ENCODE assay signal across 13 cellular contexts in the genomic region with DNA sequence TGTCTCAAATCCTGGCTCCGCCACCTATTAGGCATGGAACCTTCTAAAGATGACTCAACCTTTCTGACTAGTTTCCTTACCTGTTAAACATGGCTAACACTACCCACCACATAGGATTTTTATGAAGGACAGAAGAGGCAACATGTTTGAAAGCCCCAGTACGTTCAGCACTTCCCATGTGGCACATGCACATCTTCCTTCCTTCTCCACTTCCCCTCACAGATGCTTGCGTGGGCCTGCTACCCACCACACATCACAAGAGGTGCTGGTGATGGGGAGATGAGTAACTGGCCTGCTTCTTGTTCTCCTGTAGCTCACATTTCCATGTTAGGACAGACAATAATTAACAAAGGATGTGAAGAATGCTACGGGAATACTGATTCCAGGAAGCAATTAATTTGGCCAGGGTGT. TPM values are rescaled to one million over a fixed set of nuclear protein-coding genes. Genes with fewer than 3 reads are reported as not detected.
DNase-seq lines count a peak whose midpoint lies in the region; ATAC-seq and TF ChIP-seq lines count a peak whose summit lies in the region.
"Had no signal": no experiment of that assay in that cellular context is flagged by ENCODE, and none has a peak within 500 bp of the region (broad histone marks: within the 10 kb centered on the region; RNA-seq: fewer than 3 reads in every experiment).

No MANE protein-coding gene starts in this region.

- peaks cover 26% of the 10 kb centered on the region for H3K36me3 Mint-ChIP-seq in WTC11

- ATAC-seq in HG03280 (IDR thresholded peaks at IDR 0.05; ENCODE audit: unreplicated experiment), result no peak
- no peak for ATAC-seq in WTC11
- ATAC-seq: Right ventricle myocardium inferior had no signal

- H2BK5ac ChIP-seq in trophoblast cell (ENCODE audit: low read depth, low read length, poor library complexity), result no peak overlapping the region

- H2AFZ ChIP-seq in trophoblast cell (ENCODE audit: insufficient read depth, low read length, poor library complexity) (no peak overlapping the region), PC-9 (no peak overlapping the region)

- H3K79me1 ChIP-seq in trophoblast cell (ENCODE audit: low read length), result no peaks in the 10 kb centered on the region

- H2BK12ac ChIP-seq in trophoblast cell (ENCODE audit: low read length), result no peak overlapping the region

- H2AK5ac ChIP-seq in trophoblast cell (ENCODE audit: low read length), result no peak overlapping the region

- no peak overlapping the region for H3K18ac ChIP-seq in trophoblast cell (ENCODE audit: low read length)

- peak; percentile 60 for DNase-seq in Daoy (ENCODE audit: low read depth)
- DNase-seq in HS-5 (ENCODE audit: low read depth), result peak; percentile 16
- DNase-seq in activated naive CD4-positive, alpha-beta T cell treated with anti-CD3 and anti-CD28 coated beads, Interleukin-2, amount 50 U/mL, for 16 hours, result peak; percentile 40
- DNase-seq in trophoblast cell, result peak; percentile 33 to 55
- no peak for DNase-seq in PC-9
- DNase-seq in retina, result no peak
- DNase-seq in WTC11 (ENCODE audit: low spot score), result no peak
- DNase-seq: DMS79 treated with DMSO at 0.1 percent for 48 hours, mesendoderm, NCI-H1105, spleen had no signal

- H3K4me1 ChIP-seq in trophoblast cell (ENCODE audit: control insufficient read depth in 1 of 2, insufficient read depth in 2 of 2, low read length in 2 of 2), result peaks cover 0 to 2% of the 10 kb centered on the region in 2 experiments
- H3K4me1 ChIP-seq in PC-9 (replicated peaks; ENCODE audit: insufficient read depth), result no peaks in the 10 kb centered on the region

- H3K9me3 ChIP-seq in trophoblast cell (ENCODE audit: insufficient read depth, low read depth, low read length) (no peaks in the 10 kb centered on the region), PC-9 (ENCODE audit: insufficient read depth, low read depth) (no peaks in the 10 kb centered on the region)
- H3K9me3 ChIP-seq: spleen had no signal

- H3K27me3 ChIP-seq in trophoblast cell (ENCODE audit: insufficient read depth, low read length), result no peaks in the 10 kb centered on the region
- H3K27me3 ChIP-seq in PC-9 (ENCODE audit: insufficient read depth, low read depth), result no peaks in the 10 kb centered on the region
- H3K27me3 ChIP-seq: spleen had no signal

- TF ChIP-seq CTCF in PC-9 (conservative IDR thresholded peaks at IDR 0.05) (no peak), WTC11 (IDR thresholded peaks at IDR 0.05) (no peak)

- no peak overlapping the region for H3K14ac ChIP-seq in trophoblast cell (ENCODE audit: low read length)

- H4K91ac ChIP-seq in trophoblast cell (ENCODE audit: low read depth, low read length), result no peak overlapping the region

- no peak overlapping the region for H3K9ac ChIP-seq in trophoblast cell (ENCODE audit: low read length)

- H3K4me3 ChIP-seq in trophoblast cell (ENCODE audit: low read depth, low read length), result no peak overlapping the region
- no peak overlapping the region for H3K4me3 ChIP-seq in PC-9
- H3K4me3 ChIP-seq: spleen had no signal

- no peak overlapping the region for H3K4me3 Mint-ChIP-seq in WTC11

- H4K8ac ChIP-seq in trophoblast cell (ENCODE audit: low read depth, low read length), result no peak overlapping the region

- no peaks in the 10 kb centered on the region for H3K79me2 ChIP-seq in trophoblast cell (ENCODE audit: control insufficient read depth, insufficient read depth, low read length, poor library complexity)
- H3K79me2 ChIP-seq in PC-9 (ENCODE audit: low read depth), result peaks cover 26% of the 10 kb centered on the region

- no peaks in the 10 kb centered on the region for H3F3A ChIP-seq in PC-9 (ENCODE audit: insufficient read depth, low read depth)

- H3K27ac Mint-ChIP-seq in WTC11, result no peak overlapping the region

- no peaks in the 10 kb centered on the region for H3K9me2 ChIP-seq in PC-9 (ENCODE audit: insufficient read depth)

- H3K4me1 Mint-ChIP-seq in WTC11, result peaks cover 7% of the 10 kb centered on the region

- BruUV-seq in PC-9 (replicated peaks; lab: Mats Ljungman, UMichigan), result no TSS peak

- H3K4ac ChIP-seq in trophoblast cell (ENCODE audit: low read depth, low read length), result no peak overlapping the region

- H3K27ac ChIP-seq in trophoblast cell (ENCODE audit: low read depth, low read length), result no peak overlapping the region
- H3K27ac ChIP-seq in PC-9, result no peak overlapping the region
- H3K27ac ChIP-seq: spleen had no signal

- no peak overlapping the region for H3K23ac ChIP-seq in trophoblast cell (ENCODE audit: low read length)

- H3K36me3 ChIP-seq in trophoblast cell (ENCODE audit: control insufficient read depth in 1 of 2, insufficient read depth in 2 of 2, low read length in 2 of 2), result no peaks in the 10 kb centered on the region
- 0 out of 2 replicates have a peak, but pooled peaks cover 3% of the 10 kb centered on the region for H3K36me3 ChIP-seq in PC-9 (ENCODE audit: low read depth)

- H3K27me3 Mint-ChIP-seq in WTC11 (ENCODE audit: low read depth), result no peaks in the 10 kb centered on the region

- CTCF ChIA-PET in PC-9 (lab: Charles Lee), result no interaction called here
- CTCF ChIA-PET in WTC11 (lab: Charles Lee), result interaction anchor here (0.5 kb wide), 1 partner anchor 359 kb away, joined by 3 read pairs; no protein-coding TSS in a partner anchor

- H3K9me3 Mint-ChIP-seq in WTC11, result peaks cover 7% of the 10 kb centered on the region

- H3K4me2 ChIP-seq in trophoblast cell (ENCODE audit: low read length) (no peak overlapping the region), PC-9 (no peak overlapping the region)

- no peak overlapping the region for H4K12ac ChIP-seq in trophoblast cell (ENCODE audit: low read depth, low read length)

- no peaks in the 10 kb centered on the region for H4K20me1 ChIP-seq in PC-9 (ENCODE audit: insufficient read depth)

- H2BK120ac ChIP-seq in trophoblast cell (ENCODE audit: insufficient read depth, low read length, poor library complexity), result no peak overlapping the region

- POLR2A ChIA-PET in PC-9 (lab: Charles Lee; ENCODE audit: unreplicated experiment) (no interaction called here), WTC11 (lab: Charles Lee) (no interaction called here)

- WGBS in trophoblast cell (ENCODE audit: extremely low coverage, insufficient coverage, insufficient read length), result no CpG with 5 or more reads among the region's 4 CpGs

- intact Hi-C loops in PC-9 (cut with micrococcal nuclease; ENCODE audit: unreplicated experiment), result loop anchor here (2.0 kb wide), 1 partner anchor 44 kb away; no protein-coding TSS in a partner anchor

TF ChIP-seq in WTC11, 78 proteins besides CTCF, POLR2A, EP300 and RAD21 (continues in another document):
- TF ChIP-seq, protein P1, sequence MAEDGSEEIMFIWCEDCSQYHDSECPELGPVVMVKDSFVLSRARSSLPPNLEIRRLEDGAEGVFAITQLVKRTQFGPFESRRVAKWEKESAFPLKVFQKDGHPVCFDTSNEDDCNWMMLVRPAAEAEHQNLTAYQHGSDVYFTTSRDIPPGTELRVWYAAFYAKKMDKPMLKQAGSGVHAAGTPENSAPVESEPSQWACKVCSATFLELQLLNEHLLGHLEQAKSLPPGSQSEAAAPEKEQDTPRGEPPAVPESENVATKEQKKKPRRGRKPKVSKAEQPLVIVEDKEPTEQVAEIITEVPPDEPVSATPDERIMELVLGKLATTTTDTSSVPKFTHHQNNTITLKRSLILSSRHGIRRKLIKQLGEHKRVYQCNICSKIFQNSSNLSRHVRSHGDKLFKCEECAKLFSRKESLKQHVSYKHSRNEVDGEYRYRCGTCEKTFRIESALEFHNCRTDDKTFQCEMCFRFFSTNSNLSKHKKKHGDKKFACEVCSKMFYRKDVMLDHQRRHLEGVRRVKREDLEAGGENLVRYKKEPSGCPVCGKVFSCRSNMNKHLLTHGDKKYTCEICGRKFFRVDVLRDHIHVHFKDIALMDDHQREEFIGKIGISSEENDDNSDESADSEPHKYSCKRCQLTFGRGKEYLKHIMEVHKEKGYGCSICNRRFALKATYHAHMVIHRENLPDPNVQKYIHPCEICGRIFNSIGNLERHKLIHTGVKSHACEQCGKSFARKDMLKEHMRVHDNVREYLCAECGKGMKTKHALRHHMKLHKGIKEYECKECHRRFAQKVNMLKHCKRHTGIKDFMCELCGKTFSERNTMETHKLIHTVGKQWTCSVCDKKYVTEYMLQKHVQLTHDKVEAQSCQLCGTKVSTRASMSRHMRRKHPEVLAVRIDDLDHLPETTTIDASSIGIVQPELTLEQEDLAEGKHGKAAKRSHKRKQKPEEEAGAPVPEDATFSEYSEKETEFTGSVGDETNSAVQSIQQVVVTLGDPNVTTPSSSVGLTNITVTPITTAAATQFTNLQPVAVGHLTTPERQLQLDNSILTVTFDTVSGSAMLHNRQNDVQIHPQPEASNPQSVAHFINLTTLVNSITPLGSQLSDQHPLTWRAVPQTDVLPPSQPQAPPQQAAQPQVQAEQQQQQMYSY (CRISPR knock-in tag; IDR thresholded peaks at IDR 0.05), result no peak
- TF ChIP-seq CREB1 (CRISPR knock-in tag; IDR thresholded peaks at IDR 0.05) (no peak), RELA (CRISPR knock-in tag; IDR thresholded peaks at IDR 0.05; ENCODE audit: borderline replicate concordance) (no peak), ZNF219 (CRISPR knock-in tag; IDR thresholded peaks at IDR 0.05; ENCODE audit: borderline replicate concordance) (no peak)

RNA-seq across cellular contexts. Expression of a gene that starts 7.1 kb away (rescaled TPM):
- total RNA-seq in Daoy (2014; rRNA removed; shearing (Covaris generic)), result 16.9 and 17.7 TPM in 2 replicates
- polyA plus RNA-seq in trophoblast cell (2013), result 7.5 TPM in 2 replicates
- total RNA-seq in PC-9 (2021), result 9.1 and 13.5 TPM in 2 replicates
- total RNA-seq in WTC11 (2021), result 13.8 to 14.2 TPM (median 14.2 TPM) in 3 replicates

RNA-seq across cellular contexts. Expression of a gene that starts 49.2 kb away (rescaled TPM):
- total RNA-seq in Daoy (2014; rRNA removed; shearing (Covaris generic)), result 25.3 and 35.4 TPM in 2 replicates
- polyA plus RNA-seq in trophoblast cell (2013), result 5.3 and 5.6 TPM in 2 replicates
- 26.8 and 27.9 TPM in 2 replicates for total RNA-seq in PC-9 (2021)
- total RNA-seq in WTC11 (2021), result 11.2 to 14.9 TPM (median 14.1 TPM) in 3 replicates

Comparison
In these comparisons a context has a peak if more than half of its experiments do, and no peak if none do; other contexts are left out.
1. DNase-seq: peak in Daoy (single experiment), HS-5 (single experiment), activated naive CD4-positive, alpha-beta T cell treated with anti-CD3 and anti-CD28 coated beads, Interleukin-2, amount 50 U/mL, for 16 hours (single experiment) and trophoblast cell (2 of 2); none in PC-9 (0 of 2), retina (single experiment) and WTC11 (single experiment).